In the genomic region with DNA sequence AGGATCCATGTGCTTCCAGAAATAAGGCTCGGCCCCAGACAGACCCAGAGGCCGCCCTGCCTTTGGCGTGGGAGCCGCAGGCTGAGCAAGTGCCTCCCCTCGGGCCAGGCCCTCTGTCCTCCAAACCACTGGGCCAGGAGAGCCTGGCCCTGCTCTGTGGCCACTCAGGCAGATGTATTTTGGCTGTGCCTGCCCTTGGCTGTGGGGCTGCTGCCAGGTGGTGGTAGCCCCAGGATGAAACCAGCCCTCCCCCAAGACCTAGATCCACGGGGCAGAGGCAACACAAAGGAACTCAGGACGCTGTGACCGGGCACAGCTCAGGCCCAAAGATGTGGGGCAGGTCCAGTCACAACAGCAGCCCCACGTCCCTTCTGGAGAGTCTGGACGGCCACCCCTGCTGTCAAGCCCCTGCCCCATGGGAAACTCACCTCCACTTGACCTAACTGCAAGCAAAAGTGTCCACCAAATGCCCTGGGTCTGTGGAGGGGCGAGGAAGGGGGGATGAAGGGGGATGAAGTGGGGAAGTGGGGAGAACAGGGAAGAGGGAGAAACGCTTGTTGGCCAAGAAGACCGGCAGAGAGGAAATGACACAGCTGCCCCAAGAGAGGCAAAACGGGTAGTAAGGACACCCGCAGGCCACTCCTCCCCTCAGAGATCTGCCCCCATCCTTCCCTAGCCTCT, we compare ENCODE assay signal across 9 cellular contexts. TPM values are rescaled to one million over a fixed set of nuclear protein-coding genes. Genes with fewer than 3 reads are reported as not detected.
DNase-seq lines count a peak whose midpoint lies in the region; ATAC-seq, FAIRE-seq and TF ChIP-seq lines count a peak whose summit lies in the region.
"Had no signal": no experiment of that assay in that cellular context is flagged by ENCODE, and none has a peak within 500 bp of the region (broad histone marks: within the 10 kb centered on the region; RNA-seq: fewer than 3 reads in every experiment).

No MANE protein-coding gene starts in this region.

- DNase-seq in activated naive CD4-positive, alpha-beta T cell treated with anti-CD3 and anti-CD28 coated beads for 36 hours, result no peak
- DNase-seq in activated naive CD4-positive, alpha-beta T cell treated with Interleukin-2 at 50 U/mL for 16 hours, result no peak
- peak; percentile 92 to 93 for DNase-seq in Kasumi-1 (lab: John Stamatoyannopoulos, UW)
- peak; percentile 21 for DNase-seq in bronchial epithelial cell (ENCODE audit: low read depth)
- no peak for DNase-seq in foreskin keratinocyte
- DNase-seq in stimulated activated CD4-positive, alpha-beta T cell treated with anti-CD3 and anti-CD28 coated beads, Interleukin-1b, Interleukin-23, amount 100 ng/mL, for 48 hours, result no peak

- no peak for FAIRE-seq in bronchial epithelial cell (lab: Jason Lieb, UNC)

- H3K4me1 Mint-ChIP-seq in activated naive CD4-positive, alpha-beta T cell treated with anti-CD3 and anti-CD28 coated beads for 36 hours (ENCODE audit: low read depth), result peaks cover 52% of the 10 kb centered on the region

- CTCF ChIA-PET in activated naive CD4-positive, alpha-beta T cell treated with anti-CD3 and anti-CD28 coated beads for 36 hours (lab: Charles Lee), result interaction anchor here (0.8 to 1.1 kb wide), 2 partner anchors 147 to 187 kb away, joined by 3 read pairs; no protein-coding TSS in a partner anchor

- H3K36me3 ChIP-seq in bronchial epithelial cell (ENCODE audit: control insufficient read depth, insufficient read depth, low read length) (no peaks in the 10 kb centered on the region), muscle layer of colon (ENCODE audit: insufficient read depth, low read length) (no peaks in the 10 kb centered on the region)

- ATAC-seq in foreskin keratinocyte (no peak), HG02884 (IDR thresholded peaks at IDR 0.05; ENCODE audit: unreplicated experiment) (no peak)

- peaks cover 3% of the 10 kb centered on the region for H3K36me3 Mint-ChIP-seq in activated naive CD4-positive, alpha-beta T cell treated with anti-CD3 and anti-CD28 coated beads for 36 hours (ENCODE audit: low read depth)

- no peaks in the 10 kb centered on the region for H3K9me3 Mint-ChIP-seq in activated naive CD4-positive, alpha-beta T cell treated with anti-CD3 and anti-CD28 coated beads for 36 hours

- H3K9me3 ChIP-seq in muscle layer of colon (ENCODE audit: low read length), result no peaks in the 10 kb centered on the region

- H3K9ac ChIP-seq in muscle layer of colon (ENCODE audit: low read length), result no peak overlapping the region

- TF ChIP-seq CTCF in bronchial epithelial cell (IDR thresholded peaks at IDR 0.05; ENCODE audit: insufficient read depth, low read length, severe bottlenecking), result no peak
- no peak for TF ChIP-seq CTCF in foreskin keratinocyte (conservative IDR thresholded peaks at IDR 0.05)

- intact Hi-C loops in activated naive CD4-positive, alpha-beta T cell treated with anti-CD3 and anti-CD28 coated beads for 36 hours (cut with micrococcal nuclease), result no loop called here

- no peak overlapping the region for H3K4me3 Mint-ChIP-seq in activated naive CD4-positive, alpha-beta T cell treated with anti-CD3 and anti-CD28 coated beads for 36 hours

- H3K4me1 ChIP-seq in muscle layer of colon (ENCODE audit: insufficient read depth, low read length) (no peaks in the 10 kb centered on the region), foreskin keratinocyte (no peaks in the 10 kb centered on the region)

- peak overlapping the region; percentile 7 for H3K27ac ChIP-seq in muscle layer of colon (ENCODE audit: low read depth, low read length)
- H3K27ac ChIP-seq in foreskin keratinocyte, result no peak overlapping the region
- H3K27ac ChIP-seq: C4-2B had no signal

- peak overlapping the region; percentile 60 for H3K27ac Mint-ChIP-seq in activated naive CD4-positive, alpha-beta T cell treated with anti-CD3 and anti-CD28 coated beads for 36 hours

- no peaks in the 10 kb centered on the region for H3K27me3 Mint-ChIP-seq in activated naive CD4-positive, alpha-beta T cell treated with anti-CD3 and anti-CD28 coated beads for 36 hours (ENCODE audit: low read depth)

- no peak overlapping the region for H3K4me3 ChIP-seq in bronchial epithelial cell (ENCODE audit: low read depth, low read length)
- H3K4me3 ChIP-seq in muscle layer of colon (ENCODE audit: low read depth in 1 of 2, low read length in 2 of 2), result peak overlapping the region in 1 of 2 donors; percentile 9

- no peaks in the 10 kb centered on the region for H3K27me3 ChIP-seq in bronchial epithelial cell (ENCODE audit: control insufficient read depth, insufficient read depth, low read length)
- H3K27me3 ChIP-seq in muscle layer of colon (ENCODE audit: control insufficient read depth in 1 of 2, insufficient read depth in 2 of 2, low read length in 2 of 2), result no peaks in the 10 kb centered on the region
- no peaks in the 10 kb centered on the region for H3K27me3 ChIP-seq in foreskin keratinocyte

RNA-seq across cellular contexts. Expression of a gene that starts 23.9 kb away (rescaled TPM):
- 10 to 100 TPM; 45.6 to 45.7 TPM for total RNA-seq in activated naive CD4-positive, alpha-beta T cell treated with anti-CD3 and anti-CD28 coated beads for 36 hours
- total RNA-seq in bronchial epithelial cell (21.9 and 28.7 TPM in 2 replicates), foreskin keratinocyte (37.7 and 39.8 TPM in 2 replicates)
- 28.0 and 34.0 TPM in 2 replicates for polyA plus RNA-seq in foreskin keratinocyte

Comparison
In these comparisons a context has a peak if more than half of its experiments do, and no peak if none do; other contexts are left out.
1. DNase-seq: peak in Kasumi-1 (2 of 2) and bronchial epithelial cell (single experiment); none in activated naive CD4-positive, alpha-beta T cell treated with anti-CD3 and anti-CD28 coated beads for 36 hours (single experiment), activated naive CD4-positive, alpha-beta T cell treated with Interleukin-2 at 50 U/mL for 16 hours (single experiment), foreskin keratinocyte (0 of 2) and stimulated activated CD4-positive, alpha-beta T cell treated with anti-CD3 and anti-CD28 coated beads, Interleukin-1b, Interleukin-23, amount 100 ng/mL, for 48 hours (single experiment).